ENCODE assay signal across 27 cellular contexts in genomic region chr5:146461319-146461718, GRCh38. TPM values are rescaled to one million over a fixed set of nuclear protein-coding genes. Genes with fewer than 3 reads are reported as not detected.
DNase-seq lines count a peak whose midpoint lies in the region; TF ChIP-seq lines count a peak whose summit lies in the region.
"Had no signal": no experiment of that assay in that cellular context is flagged by ENCODE, and none has a peak within 500 bp of the region (broad histone marks: within the 10 kb centered on the region; RNA-seq: fewer than 3 reads in every experiment).

No MANE protein-coding gene starts in this region.

- H3K27me3 ChIP-seq in BJ (ENCODE audit: control insufficient read depth, insufficient read depth, low read length) (no peaks in the 10 kb centered on the region), mesenchymal stem cell (ENCODE audit: control insufficient read depth in 1 of 2, insufficient read depth in 1 of 2, low read length in 2 of 2) (no peaks in the 10 kb centered on the region)
- H3K27me3 ChIP-seq: adrenal gland, tibial artery had no signal

- DNase-seq in BJ (ENCODE audit: low read depth) (peak; percentile 30), HFFc6 (peak; percentile 42), astrocyte of the spinal cord (ENCODE audit: low read depth, low spot score) (peak; percentile 24), mesenchymal stem cell (peak; percentile 15), NCI-H510A treated with DMSO at 0.1 percent for 48 hours (lab: John Stamatoyannopoulos, UW) (no peak), foreskin melanocyte (no peak), G401 (ENCODE audit: low spot score) (no peak)
- DNase-seq in activated T-helper 1 cell treated with anti-CD3 and anti-CD28 coated beads, Interleukin-12 subunit alpha, Interleukin-12 subunit beta, Interleukin-2, Interleukin-4 antibody, amounts not matched to agents 30 ng/mL and 10 ng/mL and 1 ng/mL, durations not matched to agents 14 hours and 24 hours and 36 hours (ENCODE audit: low spot score), result no peak
- DNase-seq: activated CD8-positive, alpha-beta memory T cell treated with anti-CD3 and anti-CD28 coated beads, Interleukin-2, amount 50 U/mL, for 48 hours; activated effector memory CD4-positive, alpha-beta T cell treated with anti-CD3 and anti-CD28 coated beads, Interleukin-2, amount 50 U/mL, for 16 hours; adrenal gland; AML-193; caudate nucleus; DMS79 treated with DMSO at 0.1 percent for 48 hours; NCI-H1694 treated with DMSO at 0.1 percent for 48 hours; NCI-H69; nephron progenitor cell; SHP77 treated with DMSO at 0.1 percent for 48 hours; small intestine; stimulated activated CD4-positive, alpha-beta T cell treated with anti-CD3 and anti-CD28 coated beads, Interleukin-2, amount 100 ng/mL, for 48 hours; stimulated activated naive CD8-positive, alpha-beta T cell treated with anti-CD3 and anti-CD28 coated beads, Interleukin-15, Interleukin-2, amounts not matched to agents 100 U/mL and 50 U/mL, for 24 hours; T-helper 17 cell; tibial artery had no signal

- H3K4ac ChIP-seq in mesenchymal stem cell (ENCODE audit: low read depth in 1 of 2, low read length in 2 of 2), result no peak overlapping the region

- in situ Hi-C loops in astrocyte of the spinal cord (cut with HindIII; ENCODE audit: low sequenced_read_pairs) (no loop called here), G401 (cut with HindIII; ENCODE audit: low sequenced_read_pairs) (no loop called here)

- 0 out of 2 replicates have a peak overlapping the region, but pooled peaks have one; percentile 16 for H3K4me3 Mint-ChIP-seq in HFFc6
- H3K4me3 Mint-ChIP-seq in activated T-helper 1 cell treated with anti-CD3 and anti-CD28 coated beads, Interleukin-12 subunit alpha, Interleukin-12 subunit beta, Interleukin-2, Interleukin-4 antibody, amounts not matched to agents 30 ng/mL and 10 ng/mL and 1 ng/mL, durations not matched to agents 14 hours and 24 hours and 36 hours, result no peak overlapping the region
- H3K4me3 Mint-ChIP-seq: IgD-negative memory B cell, nephron progenitor cell, T-helper 17 cell had no signal

- H3K36me3 ChIP-seq in BJ (ENCODE audit: control insufficient read depth, insufficient read depth, low read length) (peaks cover 8% of the 10 kb centered on the region), mesenchymal stem cell (ENCODE audit: control insufficient read depth in 1 of 2, insufficient read depth in 2 of 2, low read depth in 1 of 2, low read length in 2 of 2) (peaks cover 22 to 82% of the 10 kb centered on the region in 2 experiments)

- no peak overlapping the region for H2BK120ac ChIP-seq in mesenchymal stem cell (ENCODE audit: low read depth, low read length)

- H3K9me3 Mint-ChIP-seq in HFFc6, result no peaks in the 10 kb centered on the region
- H3K9me3 Mint-ChIP-seq in activated T-helper 1 cell treated with anti-CD3 and anti-CD28 coated beads, Interleukin-12 subunit alpha, Interleukin-12 subunit beta, Interleukin-2, Interleukin-4 antibody, amounts not matched to agents 30 ng/mL and 10 ng/mL and 1 ng/mL, durations not matched to agents 14 hours and 24 hours and 36 hours, result no peaks in the 10 kb centered on the region
- H3K9me3 Mint-ChIP-seq: IgD-negative memory B cell, nephron progenitor cell had no signal

- H2AFZ ChIP-seq in mesenchymal stem cell (ENCODE audit: low read depth, low read length), result no peak overlapping the region

- H2BK15ac ChIP-seq in mesenchymal stem cell (ENCODE audit: low read depth, poor library complexity, severe bottlenecking), result no peak overlapping the region

- no peak overlapping the region for H3K4me2 ChIP-seq in mesenchymal stem cell (ENCODE audit: low read length, poor library complexity, severe bottlenecking)

- H3K9ac ChIP-seq in mesenchymal stem cell (ENCODE audit: low read length), result peak overlapping the region; percentile 11

- intact Hi-C loops in activated T-helper 1 cell treated with anti-CD3 and anti-CD28 coated beads, Interleukin-12 subunit alpha, Interleukin-12 subunit beta, Interleukin-2, Interleukin-4 antibody, amounts not matched to agents 30 ng/mL and 10 ng/mL and 1 ng/mL, durations not matched to agents 14 hours and 24 hours and 36 hours (cut with micrococcal nuclease), result loop anchor here (1.0 to 10.0 kb wide), 3 partner anchors 11 to 187 kb away; no protein-coding TSS in a partner anchor

- no peak overlapping the region for H3K14ac ChIP-seq in mesenchymal stem cell (ENCODE audit: low read length in 2 of 2)

- no peak overlapping the region for H3K4me3 ChIP-seq in BJ (ENCODE audit: low read depth, low read length)
- H3K4me3 ChIP-seq in astrocyte of the spinal cord (ENCODE audit: low read depth, low read length), result no peak overlapping the region
- H3K4me3 ChIP-seq in mesenchymal stem cell (ENCODE audit: insufficient read depth in 1 of 2, low read depth in 1 of 2, low read length in 2 of 2), result no peak overlapping the region
- H3K4me3 ChIP-seq: adrenal gland, tibial artery had no signal

- WGBS in mesenchymal stem cell, result no CpG with 5 or more reads among the region's 1 CpG

- H3K27ac ChIP-seq in mesenchymal stem cell (ENCODE audit: low read length, poor library complexity, severe bottlenecking), result no peak overlapping the region
- H3K27ac ChIP-seq: adrenal gland, tibial artery, VCaP had no signal

- H3K27me3 Mint-ChIP-seq in HFFc6 (ENCODE audit: insufficient read depth), result no peaks in the 10 kb centered on the region; the same call in 1 of the 2 replicates
- no peaks in the 10 kb centered on the region for H3K27me3 Mint-ChIP-seq in activated T-helper 1 cell treated with anti-CD3 and anti-CD28 coated beads, Interleukin-12 subunit alpha, Interleukin-12 subunit beta, Interleukin-2, Interleukin-4 antibody, amounts not matched to agents 30 ng/mL and 10 ng/mL and 1 ng/mL, durations not matched to agents 14 hours and 24 hours and 36 hours (ENCODE audit: insufficient read depth)
- H3K27me3 Mint-ChIP-seq: IgD-negative memory B cell, T-helper 17 cell had no signal

- peaks cover 48% of the 10 kb centered on the region for H3K4me1 Mint-ChIP-seq in HFFc6 (ENCODE audit: low read depth)
- H3K4me1 Mint-ChIP-seq in activated T-helper 1 cell treated with anti-CD3 and anti-CD28 coated beads, Interleukin-12 subunit alpha, Interleukin-12 subunit beta, Interleukin-2, Interleukin-4 antibody, amounts not matched to agents 30 ng/mL and 10 ng/mL and 1 ng/mL, durations not matched to agents 14 hours and 24 hours and 36 hours (ENCODE audit: low read depth), result peaks cover 25% of the 10 kb centered on the region
- H3K4me1 Mint-ChIP-seq: nephron progenitor cell had no signal

- H2BK5ac ChIP-seq in mesenchymal stem cell (ENCODE audit: low read depth, low read length, poor library complexity, severe bottlenecking), result no peak overlapping the region

- H4K8ac ChIP-seq in mesenchymal stem cell (ENCODE audit: low read length), result no peak overlapping the region

- CTCF ChIA-PET in BJ (lab: Yijun Ruan, JAX), result interaction anchor here (0.7 to 2.1 kb wide), 2 partner anchors 11 to 15 kb away, joined by 3 to 6 read pairs; no protein-coding TSS in a partner anchor

- H3K18ac ChIP-seq in mesenchymal stem cell (ENCODE audit: low read depth in 1 of 2, low read length in 2 of 2), result no peak overlapping the region

- POLR2A ChIA-PET in BJ (lab: Charles Lee), result no interaction called here

- H3K27ac Mint-ChIP-seq in HFFc6, result peak overlapping the region; percentile 79
- H3K27ac Mint-ChIP-seq in activated T-helper 1 cell treated with anti-CD3 and anti-CD28 coated beads, Interleukin-12 subunit alpha, Interleukin-12 subunit beta, Interleukin-2, Interleukin-4 antibody, amounts not matched to agents 30 ng/mL and 10 ng/mL and 1 ng/mL, durations not matched to agents 14 hours and 24 hours and 36 hours, result no peak overlapping the region
- H3K27ac Mint-ChIP-seq: IgD-negative memory B cell, nephron progenitor cell, T-helper 17 cell had no signal

- H3K9me3 ChIP-seq in mesenchymal stem cell (ENCODE audit: control insufficient read depth, low read length), result no peaks in the 10 kb centered on the region
- H3K9me3 ChIP-seq: adrenal gland, tibial artery had no signal

- peaks cover 23% of the 10 kb centered on the region for H3K36me3 Mint-ChIP-seq in HFFc6 (ENCODE audit: low read depth)
- H3K36me3 Mint-ChIP-seq in activated T-helper 1 cell treated with anti-CD3 and anti-CD28 coated beads, Interleukin-12 subunit alpha, Interleukin-12 subunit beta, Interleukin-2, Interleukin-4 antibody, amounts not matched to agents 30 ng/mL and 10 ng/mL and 1 ng/mL, durations not matched to agents 14 hours and 24 hours and 36 hours (ENCODE audit: low read depth), result peaks cover 42% of the 10 kb centered on the region

- peaks cover 5% of the 10 kb centered on the region for H3K4me1 ChIP-seq in mesenchymal stem cell (ENCODE audit: control insufficient read depth, insufficient read depth, low read depth, low read length)
- H3K4me1 ChIP-seq: tibial artery had no signal

- H2BK12ac ChIP-seq in mesenchymal stem cell (ENCODE audit: low read length in 2 of 2), result no peak overlapping the region

- TF ChIP-seq CTCF in BJ (IDR thresholded peaks at IDR 0.05; ENCODE audit: insufficient read depth, low read depth, low read length) (no peak), HFFc6 (IDR thresholded peaks at IDR 0.05) (no peak), astrocyte of the spinal cord (IDR thresholded peaks at IDR 0.05; ENCODE audit: low read depth, low read length) (no peak)

- no peak overlapping the region for H4K91ac ChIP-seq in mesenchymal stem cell (ENCODE audit: low read length)

- no peak overlapping the region for H2AK5ac ChIP-seq in mesenchymal stem cell (ENCODE audit: low read length, severe bottlenecking)

- peaks cover 17% of the 10 kb centered on the region for H3K79me1 ChIP-seq in mesenchymal stem cell (replicated peaks; ENCODE audit: low read length, poor library complexity, severe bottlenecking)

- H3K23ac ChIP-seq in mesenchymal stem cell (ENCODE audit: low read length in 2 of 2), result no peak overlapping the region

RNA-seq across cellular contexts. Expression of gene TCERG1, which starts 14.2 kb away (rescaled TPM):
- 34.9 and 35.9 TPM in 2 replicates for polyA plus RNA-seq in BJ (2011; rRNA removed)
- 48.3 and 73.4 TPM in 2 replicates for polyA minus RNA-seq in BJ (2011; rRNA and poly(A)+ RNA removed)
- 10 to 100 TPM; 37.4 to 57.4 (median 49.6) TPM for total RNA-seq in HFFc6 (2021; fragmentation: NEBNext Ultra II Directional; extraction: Animal tissue kit (Norgen Biotek cat#: 25700))
- 38.7 TPM for polyA plus RNA-seq in mesenchymal stem cell (2013, experiment 1 of 2)
- polyA plus RNA-seq in mesenchymal stem cell (2013, experiment 2 of 2), result 35.8 TPM
- total RNA-seq in activated T-helper 1 cell treated with anti-CD3 and anti-CD28 coated beads, Interleukin-12 subunit alpha, Interleukin-12 subunit beta, Interleukin-2, Interleukin-4 antibody, amounts not matched to agents 30 ng/mL and 10 ng/mL and 1 ng/mL, durations not matched to agents 14 hours and 24 hours and 36 hours, result 152 and 160 TPM in 2 replicates
- total RNA-seq in G401 (2014; rRNA removed; shearing (Covaris generic)), result 33.9 and 36.1 TPM in 2 replicates

RNA-seq across cellular contexts. Expression of gene GPR151, which starts 54.7 kb away (rescaled TPM):
- not detected in 2 replicates for polyA plus RNA-seq in BJ (2011; rRNA removed)
- polyA minus RNA-seq in BJ (2011; rRNA and poly(A)+ RNA removed), result not detected in 2 replicates
- total RNA-seq in HFFc6 (2021; fragmentation: NEBNext Ultra II Directional; extraction: Animal tissue kit (Norgen Biotek cat#: 25700)), result not detected
- polyA plus RNA-seq in mesenchymal stem cell (2013, experiment 1 of 2), result not detected
- not detected for polyA plus RNA-seq in mesenchymal stem cell (2013, experiment 2 of 2)
- total RNA-seq in activated T-helper 1 cell treated with anti-CD3 and anti-CD28 coated beads, Interleukin-12 subunit alpha, Interleukin-12 subunit beta, Interleukin-2, Interleukin-4 antibody, amounts not matched to agents 30 ng/mL and 10 ng/mL and 1 ng/mL, durations not matched to agents 14 hours and 24 hours and 36 hours, result not detected in 2 replicates
- not detected in 2 replicates for total RNA-seq in G401 (2014; rRNA removed; shearing (Covaris generic))
- total RNA-seq: adrenal gland, epithelial cell of proximal tubule, posterior vena cava, T-helper 17 cell had no signal
- polyA plus RNA-seq: adrenal gland, IgD-negative memory B cell, small intestine had no signal

Comparison
In these comparisons a context has a peak if more than half of its experiments do, and no peak if none do; other contexts are left out.
1. DNase-seq: peak in BJ (single experiment), HFFc6 (single experiment), astrocyte of the spinal cord (single experiment) and mesenchymal stem cell (single experiment); none in activated T-helper 1 cell treated with anti-CD3 and anti-CD28 coated beads, Interleukin-12 subunit alpha, Interleukin-12 subunit beta, Interleukin-2, Interleukin-4 antibody, amounts not matched to agents 30 ng/mL and 10 ng/mL and 1 ng/mL, durations not matched to agents 14 hours and 24 hours and 36 hours (single experiment), NCI-H510A treated with DMSO at 0.1 percent for 48 hours (single experiment), foreskin melanocyte (single experiment) and G401 (single experiment).